Comparison of ENCODE assay signal across 8 cellular contexts in genomic region chr20:18909254-18909653, GRCh38.
"Had no signal": no experiment of that assay in that cellular context is flagged by ENCODE, and none has a peak within 500 bp of the region (broad histone marks: within the 10 kb centered on the region; RNA-seq: fewer than 3 reads in every experiment).

No MANE protein-coding gene starts in this region.

- H3K27ac ChIP-seq: HL-60 had no signal

- H3K36me3 Mint-ChIP-seq: IgD-negative memory B cell had no signal

- H3K4me1 ChIP-seq: HAP-1 had no signal

- H3K9me3 ChIP-seq: HAP-1 had no signal

- H3K4me3 ChIP-seq: HAP-1 had no signal

- ATAC-seq: HCT116, HepG2 had no signal

- H3K4me3 Mint-ChIP-seq: HFFc6, IgD-negative memory B cell had no signal

- H3K36me3 ChIP-seq: HAP-1 had no signal

- DNase-seq: GOT3, HFFc6, KBM-7 had no signal

- H3K27ac Mint-ChIP-seq: HFFc6, IgD-negative memory B cell had no signal
